In the genomic region with DNA sequence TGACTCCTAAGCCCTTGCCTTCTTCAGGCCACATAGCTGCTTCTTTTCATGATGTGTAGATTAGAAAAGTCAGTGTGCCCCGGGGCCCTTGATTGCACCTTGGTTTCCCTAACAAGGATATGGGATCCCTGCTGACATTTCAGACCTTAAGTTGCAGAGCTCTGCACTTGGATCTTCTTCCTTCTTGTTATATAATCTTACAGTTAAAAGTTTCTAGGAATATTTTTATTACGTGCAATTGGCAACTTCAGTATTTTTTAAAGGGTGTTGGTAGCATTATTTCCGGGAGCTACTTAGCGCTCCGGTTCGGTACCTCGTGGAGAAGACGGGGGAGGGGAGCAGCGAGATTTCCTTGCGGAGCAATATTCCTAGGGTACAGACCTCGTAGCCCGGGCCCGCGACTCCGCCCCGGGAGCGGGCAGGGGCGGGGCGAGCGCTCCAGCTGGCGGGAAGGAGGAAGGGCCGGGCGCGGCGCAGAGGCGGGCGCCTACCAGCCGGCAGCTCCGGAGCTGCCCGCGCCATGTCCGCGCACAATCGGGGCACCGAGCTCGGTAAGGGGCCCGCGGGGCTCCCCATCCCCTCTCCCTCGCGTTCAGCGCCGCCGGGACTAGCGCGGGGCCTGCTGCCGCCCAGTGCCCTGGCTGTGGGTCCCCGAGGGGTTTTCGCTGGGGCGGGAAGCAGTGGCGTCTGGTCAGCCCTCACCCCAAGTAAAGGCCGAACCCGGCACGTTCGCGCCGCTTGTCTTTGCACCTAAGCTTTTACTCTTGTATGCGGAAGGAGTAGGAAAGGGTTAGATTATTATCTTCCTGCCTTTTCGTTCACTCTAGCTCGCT, we compare ENCODE assay signal across 8 cellular contexts. TPM values are rescaled to one million over a fixed set of nuclear protein-coding genes. Genes with fewer than 3 reads are reported as not detected.
DNase-seq lines count a peak whose midpoint lies in the region; ATAC-seq and TF ChIP-seq lines count a peak whose summit lies in the region.

TSS of gene DERA (plus strand) at position 469 of the 833 bp plus-strand sequence. CDS start at position 521, 52 bp downstream.

- peaks cover 3% of the 10 kb centered on the region for H3K36me3 Mint-ChIP-seq in activated naive CD4-positive, alpha-beta T cell treated with anti-CD3 and anti-CD28 coated beads, Interleukin-2, amount 10 ng/mL, durations not matched to agents 7 days and 5 days

- H3K9me3 ChIP-seq in SJSA1 (replicated peaks) (no peaks in the 10 kb centered on the region), testis (no peaks in the 10 kb centered on the region)

- peaks cover 23% of the 10 kb centered on the region for H3K4me1 Mint-ChIP-seq in activated naive CD4-positive, alpha-beta T cell treated with anti-CD3 and anti-CD28 coated beads, Interleukin-2, amount 10 ng/mL, durations not matched to agents 7 days and 5 days

- intact Hi-C loops in testis (cut with DNase I; ENCODE audit: low total_unique reads), result no loop called here

- ATAC-seq in omental fat pad (ENCODE audit: low FRiP score), result peak; percentile 99

- no peaks in the 10 kb centered on the region for H3K9me3 Mint-ChIP-seq in activated naive CD4-positive, alpha-beta T cell treated with anti-CD3 and anti-CD28 coated beads, Interleukin-2, amount 10 ng/mL, durations not matched to agents 7 days and 5 days

- H3K27ac Mint-ChIP-seq in activated naive CD4-positive, alpha-beta T cell treated with anti-CD3 and anti-CD28 coated beads, Interleukin-2, amount 10 ng/mL, durations not matched to agents 7 days and 5 days, result peak within 1 kb of the TSS; percentile 91

- peaks cover 8% of the 10 kb centered on the region; the same call in 1 of the 2 replicates for H3K4me1 ChIP-seq in SJSA1 (replicated peaks)
- peaks cover 17% of the 10 kb centered on the region for H3K4me1 ChIP-seq in testis

- H3K4me3 ChIP-seq in LNCaP clone FGC (ENCODE audit: low read depth, low read length) (peak within 1 kb of the TSS; percentile 59), SJSA1 (peak within 1 kb of the TSS; percentile 87), testis (peak within 1 kb of the TSS; percentile 68 to 90)

- H3K27me3 ChIP-seq in SJSA1 (replicated peaks) (no peaks in the 10 kb centered on the region), testis (no peaks in the 10 kb centered on the region)

- WGBS in testis, 2 donors, result 1 to 2% methylated on average over 17 to 57 of the region's 59 CpGs

- no peaks in the 10 kb centered on the region for H3K27me3 Mint-ChIP-seq in activated naive CD4-positive, alpha-beta T cell treated with anti-CD3 and anti-CD28 coated beads, Interleukin-2, amount 10 ng/mL, durations not matched to agents 7 days and 5 days

- CTCF ChIA-PET in activated naive CD4-positive, alpha-beta T cell treated with anti-CD3 and anti-CD28 coated beads, Interleukin-2, amount 10 ng/mL, durations not matched to agents 7 days and 5 days (lab: Charles Lee), result interaction anchor here (1.0 to 2.4 kb wide), 5 partner anchors 9 to 634 kb away, joined by 3 to 21 read pairs (median 4); no protein-coding TSS in a partner anchor

- TF ChIP-seq POLR2A in testis (IDR thresholded peaks at IDR 0.05), result no peak

- no peak for TF ChIP-seq CTCF in LNCaP clone FGC (IDR thresholded peaks at IDR 0.05; ENCODE audit: control insufficient read depth, extremely low read depth, insufficient read depth)
- no peak for TF ChIP-seq CTCF in omental fat pad (IDR thresholded peaks at IDR 0.05)
- peak in 1 of 3 experiments; percentile 6 for TF ChIP-seq CTCF in testis (IDR thresholded peaks at IDR 0.05)

- peak within 1 kb of the TSS; percentile 92 for H3K4me3 Mint-ChIP-seq in activated naive CD4-positive, alpha-beta T cell treated with anti-CD3 and anti-CD28 coated beads, Interleukin-2, amount 10 ng/mL, durations not matched to agents 7 days and 5 days

- H3K27ac ChIP-seq in SJSA1 (peak within 1 kb of the TSS; percentile 89), testis (peak within 1 kb of the TSS; percentile 73 to 86)

- H3K36me3 ChIP-seq in SJSA1, result 0 out of 2 replicates have a peak, but pooled peaks cover 3% of the 10 kb centered on the region
- H3K36me3 ChIP-seq in testis (ENCODE audit: low read depth, missing control alignments), result no peaks in the 10 kb centered on the region

- DNase-seq in GDM1 (lab: John Stamatoyannopoulos, UW) (peak; percentile 39), H4 (ENCODE audit: low spot score) (peak; percentile 62), LNCaP clone FGC (ENCODE audit: low read depth) (peak; percentile 33), SJSA1 (ENCODE audit: low read depth in 1 of 2, low spot score in 2 of 2) (peak; percentile 78 to 90), globus pallidus (ENCODE audit: low spot score) (peak; percentile 77), omental fat pad (ENCODE audit: low spot score) (peak; percentile 34), testis (peak; percentile 81)
- DNase-seq in activated naive CD4-positive, alpha-beta T cell treated with anti-CD3 and anti-CD28 coated beads, Interleukin-2, amount 10 ng/mL, durations not matched to agents 7 days and 5 days, result peak; percentile 71

RNA-seq across cellular contexts. Expression of gene DERA, which starts in this region (rescaled TPM):
- 97.3 and 108 TPM in 2 replicates for total RNA-seq in H4 (2014; rRNA removed; shearing (Covaris generic))
- total RNA-seq in SJSA1 (2014; rRNA removed; shearing (Covaris generic)), result 46.6 and 65.2 TPM in 2 replicates
- total RNA-seq in omental fat pad, result 10 to 100 TPM; 28.8 to 47.6 (median 33.9) TPM
- total RNA-seq in testis, result 10 to 100 TPM; 14.0 to 19.0 TPM
- 21.3 TPM for polyA plus RNA-seq in testis (ENCODE audit: insufficient read depth, low read depth, low replicate concordance)

Comparison
In these comparisons a context has a peak if more than half of its experiments do, and no peak if none do; other contexts are left out.
1. Peak in every context shown above with its lines: DNase-seq, ATAC-seq, H3K4me3 ChIP-seq and H3K27ac ChIP-seq.
2. DNase-seq: peak in every context shown above with its lines; median percentile 84 in SJSA1; 81 in testis; 77 in globus pallidus; 71 in activated naive CD4-positive, alpha-beta T cell treated with anti-CD3 and anti-CD28 coated beads, Interleukin-2, amount 10 ng/mL, durations not matched to agents 7 days and 5 days; 62 in H4; 39 in GDM1; 34 in omental fat pad; 33 in LNCaP clone FGC.